9 cellular contexts compared by ENCODE assay signal in the genomic region with DNA sequence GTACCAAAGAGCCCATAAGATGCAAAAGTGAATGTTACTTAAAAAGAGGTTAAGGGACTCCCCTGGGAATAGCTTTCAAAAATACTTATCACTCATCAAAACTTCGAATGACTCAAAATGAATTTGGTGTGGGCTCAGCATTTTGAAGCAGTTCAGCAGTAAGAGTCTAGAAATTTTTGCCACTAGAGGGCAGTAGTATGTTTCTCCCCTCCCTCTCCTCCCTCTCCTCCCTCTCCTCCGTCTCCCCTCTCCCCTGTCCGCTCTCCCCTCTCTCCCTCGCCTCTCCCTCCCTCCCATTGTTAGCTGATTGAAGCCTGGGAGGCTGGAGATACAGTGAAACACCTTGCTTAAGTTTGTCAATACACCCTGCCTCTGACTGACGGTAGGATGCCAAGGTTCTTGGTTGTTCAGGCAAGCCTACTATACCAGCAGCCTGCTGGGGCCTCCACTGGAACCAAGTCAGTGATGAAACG.
A peak's percentile ranks its signal among the peaks of the same experiment; 100 is the strongest.
DNase-seq lines count a peak whose midpoint lies in the region; ATAC-seq and TF ChIP-seq lines count a peak whose summit lies in the region.
"Had no signal": no experiment of that assay in that cellular context is flagged by ENCODE, and none has a peak within 500 bp of the region (broad histone marks: within the 10 kb centered on the region; RNA-seq: fewer than 3 reads in every experiment).

No MANE protein-coding gene starts in this region.

- H3K27ac Mint-ChIP-seq in activated naive CD8-positive, alpha-beta T cell treated with anti-CD3 and anti-CD28 coated beads for 36 hours: no peak overlapping the region
- H3K27ac Mint-ChIP-seq: dendritic cell treated with granulocyte-macrophage colony-stimulating factor and Interleukin-4, amounts not matched to agents 40 ng/mL and 50 ng/mL, for 4 days had no signal

- TF ChIP-seq POLR2A in gastrocnemius medialis (IDR thresholded peaks at IDR 0.05): no peak

- peaks cover 28% of the 10 kb centered on the region for H3K4me1 Mint-ChIP-seq in activated naive CD8-positive, alpha-beta T cell treated with anti-CD3 and anti-CD28 coated beads for 36 hours

- H3K27ac ChIP-seq in Karpas-422 (ENCODE audit: low read length) (no peak overlapping the region), right atrium auricular region (no peak overlapping the region), gastrocnemius medialis (no peak overlapping the region)

- H3K27me3 ChIP-seq in Karpas-422 (ENCODE audit: low read length) (no peaks in the 10 kb centered on the region), right atrium auricular region (no peaks in the 10 kb centered on the region), gastrocnemius medialis (no peaks in the 10 kb centered on the region)

- TF ChIP-seq CTCF in right atrium auricular region (IDR thresholded peaks at IDR 0.05): peak; percentile 55 to 81
- peak; percentile 58 to 78 (median 76) for TF ChIP-seq CTCF in gastrocnemius medialis (IDR thresholded peaks at IDR 0.05 in 4 of 5, conservative IDR thresholded peaks at IDR 0.05 in 1 of 5)

- H3K79me2 ChIP-seq in Karpas-422 (ENCODE audit: low read length): no peaks in the 10 kb centered on the region

- H3K9me2 ChIP-seq in Karpas-422 (replicated peaks; ENCODE audit: insufficient read depth, low read length): no peaks in the 10 kb centered on the region

- H3K4me1 ChIP-seq in Karpas-422 (ENCODE audit: low read length): peaks cover 3% of the 10 kb centered on the region; the same call in 1 of the 2 replicates
- H3K4me1 ChIP-seq in right atrium auricular region: no peaks in the 10 kb centered on the region
- peaks cover 4% of the 10 kb centered on the region in 2 donors for H3K4me1 ChIP-seq in gastrocnemius medialis

- H3K9me3 Mint-ChIP-seq in activated naive CD8-positive, alpha-beta T cell treated with anti-CD3 and anti-CD28 coated beads for 36 hours: no peaks in the 10 kb centered on the region
- H3K9me3 Mint-ChIP-seq: dendritic cell treated with granulocyte-macrophage colony-stimulating factor and Interleukin-4, amounts not matched to agents 40 ng/mL and 50 ng/mL, for 4 days had no signal

- DNase-seq in GM03348 (ENCODE audit: low spot score) (peak; percentile 74), Karpas-422 (peak; percentile 88), RKO (ENCODE audit: low spot score) (peak; percentile 79), right atrium auricular region (ENCODE audit: low spot score) (no peak), gastrocnemius medialis (peak in 1 of 2 donors; percentile 22), mesenteric fat pad (ENCODE audit: low spot score) (no peak)
- peak; percentile 18 for DNase-seq in activated naive CD8-positive, alpha-beta T cell treated with anti-CD3 and anti-CD28 coated beads for 36 hours

- H3K4me2 ChIP-seq in Karpas-422 (ENCODE audit: low read depth, low read length, poor library complexity, severe bottlenecking): no peak overlapping the region

- H3K27me3 Mint-ChIP-seq in activated naive CD8-positive, alpha-beta T cell treated with anti-CD3 and anti-CD28 coated beads for 36 hours: no peaks in the 10 kb centered on the region
- H3K27me3 Mint-ChIP-seq: dendritic cell treated with granulocyte-macrophage colony-stimulating factor and Interleukin-4, amounts not matched to agents 40 ng/mL and 50 ng/mL, for 4 days had no signal

- ATAC-seq in GM21825 (IDR thresholded peaks at IDR 0.05; ENCODE audit: unreplicated experiment) (peak; percentile 68), gastrocnemius medialis (peak; percentile 92 to 96)

- H3K36me3 ChIP-seq in Karpas-422 (ENCODE audit: insufficient read depth, low read length) (no peaks in the 10 kb centered on the region), right atrium auricular region (no peaks in the 10 kb centered on the region), gastrocnemius medialis (no peaks in the 10 kb centered on the region)

- no peak overlapping the region for H3K4me3 Mint-ChIP-seq in activated naive CD8-positive, alpha-beta T cell treated with anti-CD3 and anti-CD28 coated beads for 36 hours
- H3K4me3 Mint-ChIP-seq: dendritic cell treated with granulocyte-macrophage colony-stimulating factor and Interleukin-4, amounts not matched to agents 40 ng/mL and 50 ng/mL, for 4 days had no signal

- in situ Hi-C loops in gastrocnemius medialis (cut with MboI; ENCODE audit: low sequenced_read_pairs in 4 of 4): loop anchor here (5.0 to 25.0 kb wide), 5 partner anchors 130 to 352 kb away; no protein-coding TSS in a partner anchor

- intact Hi-C loops in gastrocnemius medialis (cut with DNase I; ENCODE audit: low total_unique reads): loop anchor here (1.0 to 10.0 kb wide), 5 partner anchors 56 to 360 kb away; no protein-coding TSS in a partner anchor

- no peak overlapping the region for H3K4me3 ChIP-seq in Karpas-422 (ENCODE audit: low read length)
- H3K4me3 ChIP-seq in right atrium auricular region: no peak overlapping the region
- H3K4me3 ChIP-seq in gastrocnemius medialis: no peak overlapping the region

- H3K9ac ChIP-seq in Karpas-422 (ENCODE audit: low read length): no peak overlapping the region

- H3K9me3 ChIP-seq in Karpas-422 (ENCODE audit: low read length) (no peaks in the 10 kb centered on the region), right atrium auricular region (no peaks in the 10 kb centered on the region), gastrocnemius medialis (no peaks in the 10 kb centered on the region)

- H3K36me3 Mint-ChIP-seq in activated naive CD8-positive, alpha-beta T cell treated with anti-CD3 and anti-CD28 coated beads for 36 hours: peaks cover 2% of the 10 kb centered on the region

- 0 out of 2 replicates have a peak, but pooled peaks cover 4% of the 10 kb centered on the region for H4K20me1 ChIP-seq in Karpas-422 (ENCODE audit: insufficient read depth, low read depth, low read length)

- H2AFZ ChIP-seq in Karpas-422 (ENCODE audit: low read length): no peak overlapping the region

Comparison
In these comparisons a context has a peak if more than half of its experiments do, and no peak if none do; other contexts are left out.
1. DNase-seq: peak in GM03348 (single experiment), Karpas-422 (single experiment), RKO (single experiment) and activated naive CD8-positive, alpha-beta T cell treated with anti-CD3 and anti-CD28 coated beads for 36 hours (single experiment); none in right atrium auricular region (single experiment) and mesenteric fat pad (single experiment).